Comparison of ENCODE assay signal across 13 cellular contexts in the genomic region with DNA sequence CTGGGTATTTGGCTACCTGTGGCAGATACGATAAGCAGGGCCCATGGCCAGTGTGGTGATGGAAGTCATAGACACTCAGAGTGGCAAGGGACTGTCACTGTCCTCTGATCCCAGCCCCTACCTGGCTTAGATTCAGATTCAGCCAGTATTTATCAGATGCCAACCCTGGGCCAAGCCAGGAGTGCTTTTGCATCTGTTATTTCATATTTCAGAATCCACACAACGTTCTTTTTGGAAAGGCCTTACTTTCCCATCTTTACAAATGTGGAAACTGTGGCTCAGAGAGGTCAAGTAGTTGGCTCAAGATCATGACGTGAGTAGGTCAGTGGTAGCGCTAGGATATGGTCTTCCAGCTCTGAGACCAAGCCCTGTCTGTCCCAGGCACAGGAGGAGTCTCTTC.
A peak's percentile ranks its signal among the peaks of the same experiment; 100 is the strongest.
DNase-seq lines count a peak whose midpoint lies in the region; ATAC-seq and TF ChIP-seq lines count a peak whose summit lies in the region.
"Had no signal": no experiment of that assay in that cellular context is flagged by ENCODE, and none has a peak within 500 bp of the region (broad histone marks: within the 10 kb centered on the region; RNA-seq: fewer than 3 reads in every experiment).

No MANE protein-coding gene starts in this region.

- H3K4me1 Mint-ChIP-seq in activated naive CD8-positive, alpha-beta T cell treated with anti-CD3 and anti-CD28 coated beads for 36 hours = peaks cover 3% of the 10 kb centered on the region
- no peaks in the 10 kb centered on the region for H3K4me1 Mint-ChIP-seq in activated naive CD8-positive, alpha-beta T cell treated with anti-CD3 and anti-CD28 coated beads, Interleukin-2, amount 50 U/mL, for 24 hours
- peaks cover 31% of the 10 kb centered on the region for H3K4me1 Mint-ChIP-seq in osteocyte (ENCODE audit: unreplicated experiment)

- intact Hi-C loops in esophagus squamous epithelium (cut with DNase I) = no loop called here

- no peak for TF ChIP-seq EP300 in tibial nerve (IDR thresholded peaks at IDR 0.05)

- ATAC-seq in activated naive CD8-positive, alpha-beta T cell treated with anti-CD3 and anti-CD28 coated beads, Interleukin-2, amount 50 U/mL, for 24 hours = no peak
- ATAC-seq in GM18505 (IDR thresholded peaks at IDR 0.05; ENCODE audit: unreplicated experiment) = no peak

- peak overlapping the region; percentile 7 for H3K27ac Mint-ChIP-seq in activated naive CD8-positive, alpha-beta T cell treated with anti-CD3 and anti-CD28 coated beads for 36 hours
- H3K27ac Mint-ChIP-seq in activated naive CD8-positive, alpha-beta T cell treated with anti-CD3 and anti-CD28 coated beads, Interleukin-2, amount 50 U/mL, for 24 hours = no peak overlapping the region
- no peak overlapping the region for H3K27ac Mint-ChIP-seq in osteocyte (ENCODE audit: unreplicated experiment)

- H3K4me3 ChIP-seq in esophagus squamous epithelium (no peak overlapping the region), tibial nerve (no peak overlapping the region)
- H3K4me3 ChIP-seq: pancreas had no signal

- WGBS in esophagus squamous epithelium, 2 donors = 57 to 68% methylated on average over 2 to 4 of the region's 4 CpGs
- 57 to 67% methylated on average over 4 of the region's 4 CpGs for WGBS in tibial nerve, 2 donors

- no peak overlapping the region for H3K4me3 Mint-ChIP-seq in activated naive CD8-positive, alpha-beta T cell treated with anti-CD3 and anti-CD28 coated beads for 36 hours
- no peak overlapping the region for H3K4me3 Mint-ChIP-seq in activated naive CD8-positive, alpha-beta T cell treated with anti-CD3 and anti-CD28 coated beads, Interleukin-2, amount 50 U/mL, for 24 hours
- H3K4me3 Mint-ChIP-seq in osteocyte (ENCODE audit: unreplicated experiment) = no peak overlapping the region

- peaks cover 3% of the 10 kb centered on the region for H3K9me3 Mint-ChIP-seq in activated naive CD8-positive, alpha-beta T cell treated with anti-CD3 and anti-CD28 coated beads for 36 hours
- H3K9me3 Mint-ChIP-seq in activated naive CD8-positive, alpha-beta T cell treated with anti-CD3 and anti-CD28 coated beads, Interleukin-2, amount 50 U/mL, for 24 hours = no peaks in the 10 kb centered on the region
- H3K9me3 Mint-ChIP-seq in osteocyte (ENCODE audit: unreplicated experiment) = peaks cover under 1% of the 10 kb centered on the region

- TF ChIP-seq POLR2A in esophagus squamous epithelium (IDR thresholded peaks at IDR 0.05) (no peak), tibial nerve (IDR thresholded peaks at IDR 0.05) (no peak), GM18505 (IDR thresholded peaks at IDR 0.05; ENCODE audit: borderline replicate concordance, extremely low read depth, insufficient read depth, insufficient read length) (no peak)

- H3K27me3 ChIP-seq in esophagus squamous epithelium = peaks cover 0 to 5% (median 0%) of the 10 kb centered on the region in 4 donors
- H3K27me3 ChIP-seq in tibial nerve = no peaks in the 10 kb centered on the region
- H3K27me3 ChIP-seq: pancreas had no signal

- no peaks in the 10 kb centered on the region for H3K36me3 Mint-ChIP-seq in activated naive CD8-positive, alpha-beta T cell treated with anti-CD3 and anti-CD28 coated beads for 36 hours
- H3K36me3 Mint-ChIP-seq in activated naive CD8-positive, alpha-beta T cell treated with anti-CD3 and anti-CD28 coated beads, Interleukin-2, amount 50 U/mL, for 24 hours (ENCODE audit: low read depth) = no peaks in the 10 kb centered on the region
- no peaks in the 10 kb centered on the region for H3K36me3 Mint-ChIP-seq in osteocyte (ENCODE audit: unreplicated experiment)

- H3K4me1 ChIP-seq in esophagus squamous epithelium = peaks cover 3 to 63% (median 48%) of the 10 kb centered on the region in 3 donors
- H3K4me1 ChIP-seq in tibial nerve = peaks cover 0 to 58% (median 27%) of the 10 kb centered on the region in 4 donors
- H3K4me1 ChIP-seq: pancreas had no signal

- no peak for DNase-seq in activated naive CD8-positive, alpha-beta T cell treated with anti-CD3 and anti-CD28 coated beads for 36 hours
- DNase-seq in activated naive CD8-positive, alpha-beta T cell treated with anti-CD3 and anti-CD28 coated beads, Interleukin-2, amount 50 U/mL, for 24 hours = no peak
- DNase-seq in esophagus squamous epithelium (lab: John Stamatoyannopoulos, UW) (no peak), osteocyte (ENCODE audit: extremely low spot score, unreplicated experiment) (peak; percentile 27), tibial nerve (ENCODE audit: low spot score in 2 of 2) (no peak), GM20000 (ENCODE audit: low spot score) (no peak), KG1 (lab: John Stamatoyannopoulos, UW) (no peak)
- DNase-seq: activated naive CD4-positive, alpha-beta T cell treated with Interleukin-2 at 50 U/mL for 16 hours; COR-L47; NCI-H345 had no signal

- H3K36me3 ChIP-seq in esophagus squamous epithelium (no peaks in the 10 kb centered on the region), tibial nerve (no peaks in the 10 kb centered on the region)
- H3K36me3 ChIP-seq: pancreas had no signal

- peaks cover 15% of the 10 kb centered on the region for H3K27me3 Mint-ChIP-seq in activated naive CD8-positive, alpha-beta T cell treated with anti-CD3 and anti-CD28 coated beads for 36 hours
- H3K27me3 Mint-ChIP-seq in activated naive CD8-positive, alpha-beta T cell treated with anti-CD3 and anti-CD28 coated beads, Interleukin-2, amount 50 U/mL, for 24 hours = peaks cover 2% of the 10 kb centered on the region
- no peaks in the 10 kb centered on the region for H3K27me3 Mint-ChIP-seq in osteocyte (ENCODE audit: unreplicated experiment)

- H3K9me3 ChIP-seq in esophagus squamous epithelium (no peaks in the 10 kb centered on the region), tibial nerve (peaks cover 0 to 3% (median 0%) of the 10 kb centered on the region in 4 donors)
- H3K9me3 ChIP-seq: pancreas had no signal

- TF ChIP-seq CTCF in esophagus squamous epithelium (IDR thresholded peaks at IDR 0.05) = no peak
- TF ChIP-seq CTCF in osteocyte (IDR thresholded peaks at IDR 0.05) = no peak
- no peak for TF ChIP-seq CTCF in tibial nerve (IDR thresholded peaks at IDR 0.05)
- TF ChIP-seq CTCF in GM20000 (IDR thresholded peaks at IDR 0.05; ENCODE audit: extremely low read depth, missing control alignments) = no peak

- H3K27ac ChIP-seq in esophagus squamous epithelium (peak overlapping the region; percentile 52 to 81 (median 76)), tibial nerve (peak overlapping the region; percentile 27 to 88 (median 72))
- H3K27ac ChIP-seq: VCaP had no signal
